ENCODE assay signal across 22 cellular contexts in the genomic region with DNA sequence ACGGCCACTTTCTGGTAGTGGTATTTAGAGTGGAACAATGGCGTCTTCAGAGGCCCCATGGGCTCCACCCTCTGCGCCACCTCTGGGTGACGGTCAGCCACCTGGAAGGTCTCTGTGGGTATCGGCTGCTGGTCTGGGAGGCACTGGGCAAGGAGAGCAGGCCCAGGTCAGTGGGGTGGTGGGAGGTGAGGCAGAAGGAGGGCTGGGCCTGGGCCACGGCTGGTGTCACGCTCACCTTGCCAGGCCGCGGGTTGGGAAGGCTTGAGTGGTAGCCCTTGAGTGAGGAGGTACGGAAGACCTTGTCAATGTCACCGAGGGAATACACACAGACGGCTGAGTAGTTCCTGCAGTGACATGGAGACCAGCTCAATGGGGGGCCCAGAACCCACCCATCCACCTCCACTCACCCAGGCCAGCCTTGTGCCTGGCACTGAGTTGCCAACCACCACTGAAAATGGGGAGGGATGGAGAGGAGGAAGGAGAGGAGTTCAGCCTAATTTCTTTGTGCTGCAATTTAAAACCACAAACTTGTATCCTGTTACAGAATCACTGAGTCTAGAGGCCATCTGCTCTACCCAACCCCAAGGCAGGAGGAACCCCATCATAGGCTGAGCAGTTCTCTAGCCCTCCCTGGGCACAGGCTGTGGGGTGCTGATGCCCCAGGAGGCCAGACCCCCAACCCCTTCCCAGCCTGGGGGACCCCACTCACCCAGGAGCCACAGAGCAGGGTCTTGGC. TPM values are rescaled to one million over a fixed set of nuclear protein-coding genes. Genes with fewer than 3 reads are reported as not detected.
DNase-seq lines count a peak whose midpoint lies in the region; ATAC-seq and TF ChIP-seq lines count a peak whose summit lies in the region.
"Had no signal": no experiment of that assay in that cellular context is flagged by ENCODE, and none has a peak within 500 bp of the region (broad histone marks: within the 10 kb centered on the region; RNA-seq: fewer than 3 reads in every experiment).

No MANE protein-coding gene starts in this region.

- H4K20me1 ChIP-seq in PC-3 (ENCODE audit: low read length): peaks cover 21% of the 10 kb centered on the region

- H3K9me3 ChIP-seq in PC-3 (ENCODE audit: low read length) (no peaks in the 10 kb centered on the region), left lung (no peaks in the 10 kb centered on the region), gastrocnemius medialis (no peaks in the 10 kb centered on the region)
- H3K9me3 ChIP-seq: neutrophil, tibial nerve had no signal

- H3K36me3 Mint-ChIP-seq in Calu3 (ENCODE audit: insufficient read depth, unreplicated experiment) (peaks cover 66% of the 10 kb centered on the region), IgD-negative memory B cell (peaks cover 9% of the 10 kb centered on the region), memory B cell (peaks cover 46% of the 10 kb centered on the region)
- H3K36me3 Mint-ChIP-seq: mesothelial cell of epicardium had no signal

- H3K4me3 ChIP-seq in PC-3 (ENCODE audit: low read length) (no peak overlapping the region), left lung (no peak overlapping the region), gastrocnemius medialis (no peak overlapping the region)
- H3K4me3 ChIP-seq: hepatocyte, tibial nerve had no signal

- no peak for ATAC-seq in PC-3
- no peak for ATAC-seq in memory B cell (ENCODE audit: low read depth)
- ATAC-seq in left lung: no peak
- ATAC-seq in gastrocnemius medialis: no peak
- ATAC-seq in HG02938 (IDR thresholded peaks at IDR 0.05; ENCODE audit: unreplicated experiment): no peak
- ATAC-seq: HCT116, sciatic nerve had no signal

- no peak for TF ChIP-seq POLR2A in gastrocnemius medialis (IDR thresholded peaks at IDR 0.05)

- POLR2A ChIA-PET in PC-3 (lab: Charles Lee; ENCODE audit: unreplicated experiment): no interaction called here

- peaks cover 67% of the 10 kb centered on the region for H3K79me2 ChIP-seq in PC-3 (ENCODE audit: low read length)
- H3K79me2 ChIP-seq: hepatocyte had no signal

- peak overlapping the region; percentile 46 for H3K27ac Mint-ChIP-seq in Calu3 (ENCODE audit: unreplicated experiment)
- H3K27ac Mint-ChIP-seq in IgD-negative memory B cell: peak overlapping the region in 2 of 3 donors; percentile 71 to 85
- H3K27ac Mint-ChIP-seq in memory B cell: peak overlapping the region; percentile 58
- H3K27ac Mint-ChIP-seq: mesothelial cell of epicardium had no signal

- no peaks in the 10 kb centered on the region for H3K9me2 ChIP-seq in PC-3 (replicated peaks; ENCODE audit: low read length)

- in situ Hi-C loops in gastrocnemius medialis (cut with MboI; ENCODE audit: low sequenced_read_pairs in 4 of 4): no loop called here

- intact Hi-C loops in Calu3 (cut with micrococcal nuclease; ENCODE audit: unreplicated experiment) (no loop called here), PC-3 (cut with micrococcal nuclease) (no loop called here), left lung (cut with DNase I) (no loop called here), gastrocnemius medialis (cut with DNase I; ENCODE audit: low total_unique reads) (no loop called here)

- H3K9me3 Mint-ChIP-seq in Calu3 (ENCODE audit: low read depth, unreplicated experiment) (no peaks in the 10 kb centered on the region), IgD-negative memory B cell (no peaks in the 10 kb centered on the region), memory B cell (no peaks in the 10 kb centered on the region)
- H3K9me3 Mint-ChIP-seq: activated B cell treated with CpG ODN at 0.5 μM for 24 hours, mesothelial cell of epicardium had no signal

- no TSS peak for BruUV-seq in Calu3 (replicated peaks; lab: Mats Ljungman, UMichigan)
- no TSS peak for BruUV-seq in PC-3 (replicated peaks; lab: Mats Ljungman, UMichigan)

- no peaks in the 10 kb centered on the region for H3K27me3 ChIP-seq in PC-3 (ENCODE audit: low read length)
- no peaks in the 10 kb centered on the region for H3K27me3 ChIP-seq in left lung
- H3K27me3 ChIP-seq in gastrocnemius medialis: no peaks in the 10 kb centered on the region
- H3K27me3 ChIP-seq: hepatocyte, neutrophil, tibial nerve had no signal

- H2AFZ ChIP-seq in PC-3 (ENCODE audit: low read length): no peak overlapping the region
- H2AFZ ChIP-seq: hepatocyte had no signal

- TF ChIP-seq CTCF in Calu3 (IDR thresholded peaks at IDR 0.05; ENCODE audit: unreplicated experiment) (no peak), PC-3 (conservative IDR thresholded peaks at IDR 0.05; ENCODE audit: low read depth, low read length) (no peak), left lung (IDR thresholded peaks at IDR 0.05) (no peak), gastrocnemius medialis (IDR thresholded peaks at IDR 0.05 in 4 of 5, conservative IDR thresholded peaks at IDR 0.05 in 1 of 5) (no peak)

- H3K27me3 Mint-ChIP-seq in Calu3 (ENCODE audit: unreplicated experiment): no peaks in the 10 kb centered on the region
- H3K27me3 Mint-ChIP-seq in IgD-negative memory B cell: no peaks in the 10 kb centered on the region
- no peaks in the 10 kb centered on the region for H3K27me3 Mint-ChIP-seq in memory B cell
- H3K27me3 Mint-ChIP-seq: activated B cell treated with CpG ODN at 0.5 μM for 24 hours had no signal

- peaks cover 58% of the 10 kb centered on the region for H3K4me1 ChIP-seq in PC-3 (ENCODE audit: insufficient read depth, low read length)
- H3K4me1 ChIP-seq in left lung: peaks cover 0 to 7% of the 10 kb centered on the region in 2 donors
- no peaks in the 10 kb centered on the region for H3K4me1 ChIP-seq in gastrocnemius medialis

- H3K9ac ChIP-seq in PC-3 (ENCODE audit: low read length): no peak overlapping the region

- H3K4me1 Mint-ChIP-seq in Calu3 (ENCODE audit: low read depth, unreplicated experiment) (peaks cover 10% of the 10 kb centered on the region), IgD-negative memory B cell (peaks cover 11 to 17% (median 15%) of the 10 kb centered on the region in 3 donors), memory B cell (peaks cover 46% of the 10 kb centered on the region)

- H3K36me3 ChIP-seq in PC-3 (ENCODE audit: low read depth, low read length) (peaks cover 80% of the 10 kb centered on the region), left lung (peaks cover 0 to 30% of the 10 kb centered on the region in 2 donors), gastrocnemius medialis (no peaks in the 10 kb centered on the region)
- H3K36me3 ChIP-seq: neutrophil had no signal

- H3K4me3 Mint-ChIP-seq in Calu3 (ENCODE audit: low read depth, unreplicated experiment) (no peak overlapping the region), IgD-negative memory B cell (peak overlapping the region in 1 of 4 donors; percentile 28), memory B cell (no peak overlapping the region)
- H3K4me3 Mint-ChIP-seq: activated B cell treated with CpG ODN at 0.5 μM for 24 hours, mesothelial cell of epicardium had no signal

- peak overlapping the region; percentile 57 for H3K27ac ChIP-seq in PC-3 (ENCODE audit: low read length)
- H3K27ac ChIP-seq in left lung: no peak overlapping the region
- no peak overlapping the region for H3K27ac ChIP-seq in gastrocnemius medialis
- H3K27ac ChIP-seq: hepatocyte, neutrophil had no signal

- CTCF ChIA-PET in Calu3 (lab: Charles Lee) (no interaction called here), PC-3 (lab: Charles Lee) (no interaction called here)

- peak overlapping the region; percentile 4; the same call in 1 of the 2 replicates for H3K4me2 ChIP-seq in PC-3 (ENCODE audit: low read length)
- H3K4me2 ChIP-seq: hepatocyte had no signal

- DNase-seq in Calu3: no peak
- no peak for DNase-seq in PC-3
- no peak for DNase-seq in memory B cell (ENCODE audit: low spot score in 2 of 2)
- no peak for DNase-seq in left lung
- DNase-seq in gastrocnemius medialis: no peak
- DNase-seq: activated B cell treated with CpG ODN at 0.5 μM for 24 hours; activated CD8-positive, alpha-beta memory T cell treated with anti-CD3 and anti-CD28 coated beads, Interleukin-2, amount 50 U/mL, for 4 hours; caudate nucleus; effector CD8-positive, alpha-beta T cell; kidney glomerular epithelial cell; NCI-H774; stimulated activated CD4-positive, alpha-beta T cell treated with anti-CD3 and anti-CD28 coated beads, Interleukin-4, amount 100 ng/mL, for 24 hours; stimulated activated CD8-positive, alpha-beta memory T cell treated with anti-CD3 and anti-CD28 coated beads, Interleukin-4, amount 100 ng/mL, for 48 hours had no signal

- no peaks in the 10 kb centered on the region for H3F3A ChIP-seq in PC-3 (ENCODE audit: low read length, unreplicated experiment)

RNA-seq across cellular contexts. Expression of gene SEMA7A, which starts 19.0 kb away (rescaled TPM):
- total RNA-seq in Calu3 (2022): 67.6 and 74.8 TPM in 2 replicates
- 5.0 TPM for polyA plus RNA-seq in IgD-negative memory B cell
- 74.9 and 75.9 TPM in 2 replicates for total RNA-seq in PC-3 (2014; rRNA removed)
- total RNA-seq in left lung: 1 to 10 TPM; 4.7 to 7.8 TPM
- 1 to 10 TPM in 3 of 4 donors, under 1 TPM in 1; 0.51 to 2.7 (median 2.4) TPM for total RNA-seq in gastrocnemius medialis

RNA-seq across cellular contexts. Expression of gene UBL7, which starts 46.2 kb away (rescaled TPM):
- 38.5 and 43.8 TPM in 2 replicates for total RNA-seq in Calu3 (2022)
- 123 TPM for polyA plus RNA-seq in IgD-negative memory B cell
- 46.1 and 57.1 TPM in 2 replicates for total RNA-seq in PC-3 (2014; rRNA removed)
- total RNA-seq in left lung: 10 to 100 TPM; 32.7 to 42.6 TPM
- total RNA-seq in gastrocnemius medialis: 100 to 1,000 TPM in 1 of 4 donors, 10 to 100 TPM in 3; 66.4 to 139 (median 83.2) TPM

RNA-seq across cellular contexts. Expression of gene CYP11A1, which starts 47.3 kb away (rescaled TPM):
- total RNA-seq in Calu3 (2022) (not detected in 2 replicates), PC-3 (2014; rRNA removed) (0.18 TPM in 1 of 2 replicates, not detected in the other), left lung (under 1 TPM; 0.34 to 0.64 TPM), gastrocnemius medialis (1 to 10 TPM in 1 of 4 donors, under 1 TPM in 3; 0.15 to 2.5 (median 0.67) TPM)
- not detected for polyA plus RNA-seq in IgD-negative memory B cell
- total RNA-seq: activated B cell treated with CpG ODN at 0.5 μM for 24 hours; T-helper 1 cell treated with Interleukin-12 subunit alpha and Interleukin-12 subunit beta and Interleukin-4 antibody, amounts not matched to agents 30 ng/mL and 1 ng/mL, for 36 hours had no signal
